Comparison of ENCODE assay signal across 15 cellular contexts in the genomic region with DNA sequence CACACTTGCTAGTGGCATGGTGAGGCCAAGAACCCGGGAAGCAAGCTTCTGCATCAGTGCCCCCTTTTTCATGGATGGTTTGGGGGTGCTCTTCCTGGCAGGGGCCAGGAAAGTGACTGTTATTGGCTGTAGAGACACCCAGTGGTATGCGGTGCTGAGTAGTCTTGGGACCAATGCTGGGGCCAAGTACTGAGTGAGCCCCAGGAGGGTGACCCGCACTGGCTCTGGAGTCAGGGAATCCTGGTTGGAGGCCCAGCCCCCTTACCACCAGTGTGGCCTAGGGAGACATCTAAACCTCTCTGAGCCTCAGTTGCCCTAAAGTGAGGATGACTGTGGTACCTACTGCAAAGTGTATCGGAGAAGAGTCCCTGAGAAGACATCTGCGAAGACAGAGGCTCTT. TPM values are rescaled to one million over a fixed set of nuclear protein-coding genes. Genes with fewer than 3 reads are reported as not detected.
A peak's percentile ranks its signal among the peaks of the same experiment; 100 is the strongest.
DNase-seq lines count a peak whose midpoint lies in the region; ATAC-seq and TF ChIP-seq lines count a peak whose summit lies in the region.
"Had no signal": no experiment of that assay in that cellular context is flagged by ENCODE, and none has a peak within 500 bp of the region (broad histone marks: within the 10 kb centered on the region; RNA-seq: fewer than 3 reads in every experiment).

No MANE protein-coding gene starts in this region.

- TF ChIP-seq CTCF in right atrium auricular region (IDR thresholded peaks at IDR 0.05) (no peak), psoas muscle (IDR thresholded peaks at IDR 0.05) (no peak)

- H3K4me1 ChIP-seq in right atrium auricular region (peaks cover 0 to 90% of the 10 kb centered on the region in 2 donors), psoas muscle (peaks cover 27% of the 10 kb centered on the region), aorta (ENCODE audit: control insufficient read depth in 1 of 2, insufficient read depth in 2 of 2, low read length in 2 of 2) (peaks cover 4 to 6% of the 10 kb centered on the region in 2 donors)

- H3K27me3 ChIP-seq in right atrium auricular region (no peaks in the 10 kb centered on the region), psoas muscle (ENCODE audit: insufficient read depth in 3 of 3, low read length in 2 of 3) (no peaks in the 10 kb centered on the region), aorta (ENCODE audit: control insufficient read depth in 1 of 2, insufficient read depth in 2 of 2, low read length in 1 of 2) (no peaks in the 10 kb centered on the region)

- H3K9me3 ChIP-seq in right atrium auricular region: no peaks in the 10 kb centered on the region
- no peaks in the 10 kb centered on the region for H3K9me3 ChIP-seq in psoas muscle
- no peaks in the 10 kb centered on the region for H3K9me3 ChIP-seq in aorta (ENCODE audit: control insufficient read depth, low read length)

- intact Hi-C loops in Right ventricle myocardium superior (cut with DNase I) (no loop called here), left ventricle myocardium superior (cut with micrococcal nuclease) (no loop called here), psoas muscle (cut with DNase I) (no loop called here), aorta (cut with DNase I) (no loop called here)

- H3K36me3 ChIP-seq in right atrium auricular region (no peaks in the 10 kb centered on the region), psoas muscle (ENCODE audit: insufficient read depth in 1 of 2, low read depth in 1 of 2) (no peaks in the 10 kb centered on the region), aorta (ENCODE audit: control insufficient read depth in 1 of 2, insufficient read depth in 2 of 2, low read length in 1 of 2) (no peaks in the 10 kb centered on the region)

- peak; percentile 17 for DNase-seq in Right ventricle myocardium superior
- no peak for DNase-seq in left ventricle myocardium superior
- no peak for DNase-seq in right atrium auricular region (ENCODE audit: low spot score)
- DNase-seq in psoas muscle: no peak
- DNase-seq in aorta: peak; percentile 34 to 67
- DNase-seq in NCI-H128 (lab: John Stamatoyannopoulos, UW; ENCODE audit: unreplicated experiment): no peak
- DNase-seq in NOMO-1 treated with DMSO at 0.1 percent for 48 hours (lab: John Stamatoyannopoulos, UW; ENCODE audit: unreplicated experiment): no peak
- DNase-seq: activated CD4-positive, alpha-beta memory T cell treated with anti-CD3 and anti-CD28 coated beads for 36 hours; activated CD4-positive, CD25-positive, alpha-beta regulatory T cell; activated naive CD4-positive, alpha-beta T cell treated with Interleukin-2 at 50 U/mL for 16 hours; EL; NCI-H1417 treated with DMSO at 0.1 percent for 48 hours; stimulated activated CD4-positive, alpha-beta T cell treated with anti-CD3 and anti-CD28 coated beads, Interleukin-4, amount 100 ng/mL, for 24 hours; stimulated activated naive CD4-positive, alpha-beta T cell treated with Interleukin-2 at 50 U/mL for 16 hours had no signal

- 81 to 93% (median 85%) methylated on average over 5 of the region's 5 CpGs for WGBS in psoas muscle, 3 donors
- WGBS in aorta, 2 donors: 48 to 50% methylated on average over 5 of the region's 5 CpGs

- H3K4me3 ChIP-seq in right atrium auricular region (no peak overlapping the region), psoas muscle (no peak overlapping the region), aorta (ENCODE audit: low read length in 2 of 2) (no peak overlapping the region)

- H3K27ac ChIP-seq in right atrium auricular region: peak overlapping the region; percentile 80 to 99
- H3K27ac ChIP-seq in psoas muscle: peak overlapping the region; percentile 87
- H3K27ac ChIP-seq in aorta (ENCODE audit: low read depth in 1 of 2, low read length in 2 of 2): peak overlapping the region; percentile 84 to 95

- ATAC-seq in Right ventricle myocardium superior (ENCODE audit: poor library complexity) (no peak), left ventricle myocardium superior (no peak), psoas muscle (no peak), aorta (ENCODE audit: low FRiP score) (no peak), GM18858 (IDR thresholded peaks at IDR 0.05; ENCODE audit: unreplicated experiment) (no peak)

RNA-seq across cellular contexts. Expression of a gene that starts 41.2 kb away (rescaled TPM):
- total RNA-seq in Right ventricle myocardium superior (645 TPM), left ventricle myocardium superior (675 TPM), right atrium auricular region (100 to 1,000 TPM; 369 to 413 TPM), psoas muscle (100 to 1,000 TPM; 447 to 745 (median 673) TPM), aorta (100 to 1,000 TPM; 327 to 478 TPM)
- polyA plus RNA-seq in psoas muscle (100 to 1,000 TPM; 136 to 855 (median 503) TPM), aorta (100 to 1,000 TPM; 228 to 486 TPM)

Comparison
In these comparisons a context has a peak if more than half of its experiments do, and no peak if none do; other contexts are left out.
1. DNase-seq: peak in Right ventricle myocardium superior (single experiment) and aorta (2 of 2); none in left ventricle myocardium superior (single experiment), right atrium auricular region (single experiment), psoas muscle (0 of 2), NCI-H128 (single experiment) and NOMO-1 treated with DMSO at 0.1 percent for 48 hours (single experiment).
2. Peak in every context shown above with its lines, with median percentiles within 50 percentile points of each other: H3K27ac ChIP-seq.